Comparison of ENCODE assay signal across 13 cellular contexts in the genomic region with DNA sequence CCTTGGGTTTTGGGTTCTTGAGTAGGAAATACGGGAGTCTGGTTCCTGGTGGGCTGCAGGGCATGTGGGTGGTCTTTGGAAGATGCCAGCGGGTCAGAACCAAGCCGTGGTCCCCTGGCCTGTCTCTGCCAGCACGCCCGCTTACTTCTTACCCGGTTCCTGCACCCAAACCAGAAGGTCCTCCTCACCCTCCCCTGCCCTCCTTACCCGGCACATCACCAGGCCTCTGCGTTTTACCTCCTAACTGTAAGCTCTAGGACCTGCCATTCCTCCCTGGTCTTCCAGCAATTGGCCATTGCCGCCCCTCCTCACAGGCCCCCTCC.
DNase-seq lines count a peak whose midpoint lies in the region; ATAC-seq, FAIRE-seq and TF ChIP-seq lines count a peak whose summit lies in the region.
"Had no signal": no experiment of that assay in that cellular context is flagged by ENCODE, and none has a peak within 500 bp of the region (broad histone marks: within the 10 kb centered on the region; RNA-seq: fewer than 3 reads in every experiment).

No MANE protein-coding gene starts in this region.

- no peak overlapping the region for H3K14ac ChIP-seq in H1 (ENCODE audit: insufficient read length)

- peaks cover 14% of the 10 kb centered on the region for H3K27me3 Mint-ChIP-seq in neural progenitor cell (ENCODE audit: insufficient read depth, low read depth)

- H3K27ac ChIP-seq in MM.1S (ENCODE audit: low read length) (no peak overlapping the region), H1 (ENCODE audit: low read depth, low read length) (no peak overlapping the region), neural progenitor cell (no peak overlapping the region)
- H3K27ac ChIP-seq: GM23248, Peyer's patch, SJSA1 had no signal

- no peak overlapping the region for H3K56ac ChIP-seq in H1 (replicated peaks; ENCODE audit: insufficient read length, low read depth, low read length)

- TF ChIP-seq CTCF in GM10266 (IDR thresholded peaks at IDR 0.05; ENCODE audit: control insufficient read depth, insufficient read depth, low read depth, missing control alignments) (peak; percentile 11), MM.1S (IDR thresholded peaks at IDR 0.05; ENCODE audit: low read length) (no peak), H1 (IDR thresholded peaks at IDR 0.05; ENCODE audit: control extremely low read depth in 1 of 3, insufficient read depth in 1 of 3, low read depth in 1 of 3, low read length in 3 of 3) (no peak), neural progenitor cell (IDR thresholded peaks at IDR 0.05) (no peak)

- no peaks in the 10 kb centered on the region for H3F3A ChIP-seq in MM.1S (ENCODE audit: insufficient read depth, low read length)
- H3F3A ChIP-seq in neural progenitor cell (ENCODE audit: low read depth) = peaks cover 14% of the 10 kb centered on the region

- no peaks in the 10 kb centered on the region for H3K79me2 ChIP-seq in MM.1S (ENCODE audit: low read length)
- H3K79me2 ChIP-seq in H1 (ENCODE audit: control insufficient read depth in 1 of 2, insufficient read depth in 2 of 2, low read length in 2 of 2) = no peaks in the 10 kb centered on the region
- H3K79me2 ChIP-seq in neural progenitor cell (ENCODE audit: low read depth) = no peaks in the 10 kb centered on the region

- peaks cover 24% of the 10 kb centered on the region for H3K4me1 Mint-ChIP-seq in neural progenitor cell

- peak overlapping the region; percentile 43 for H2BK12ac ChIP-seq in H1 (ENCODE audit: low read depth, low read length)

- no peak overlapping the region for H3K4me3 Mint-ChIP-seq in neural progenitor cell

- no peak for TF ChIP-seq EP300 in H1 (IDR thresholded peaks at IDR 0.05; ENCODE audit: borderline replicate concordance in 1 of 2, low read depth in 2 of 2, low read length in 2 of 2)

- no peak overlapping the region for H3K23ac ChIP-seq in H1 (ENCODE audit: insufficient read length)

- TF ChIP-seq RAD21 in H1 (IDR thresholded peaks at IDR 0.05 in 1 of 2, conservative IDR thresholded peaks at IDR 0.05 in 1 of 2; ENCODE audit: low read depth in 2 of 2, low read length in 2 of 2) = no peak

- DNase-seq in GM10266 (ENCODE audit: extremely low spot score) (no peak), MM.1S (no peak), H1 (ENCODE audit: low read depth in 1 of 2, low spot score in 2 of 2) (no peak), neural progenitor cell (ENCODE audit: low spot score) (no peak), AML-193 (lab: John Stamatoyannopoulos, UW) (no peak)
- no peak for DNase-seq in activated T-cell treated with anti-CD3 and anti-CD28 coated beads, Interleukin-2, amount 50 U/mL, for 48 hours
- DNase-seq: NCI-H2029 treated with DMSO at 0.1 percent for 48 hours had no signal

- no peaks in the 10 kb centered on the region; the same call in 1 of the 2 replicates for H3K23me2 ChIP-seq in H1 (ENCODE audit: low read depth, low read length)

- 70% methylated on average over 7 of the region's 9 CpGs; no CpG with 5 or more reads in 1 of the 2 experiments for WGBS in H1 (ENCODE audit: extremely low coverage in 1 of 2, insufficient coverage in 1 of 2, insufficient read length in 1 of 2, insufficient replicate concordance in 2 of 2, low coverage in 1 of 2, low lambda C conversion rate in 2 of 2, missing lambda C conversion rate in 1 of 2), 2 experiments

- H3K9me3 Mint-ChIP-seq in neural progenitor cell = no peaks in the 10 kb centered on the region
- H3K9me3 Mint-ChIP-seq: CD4-positive, alpha-beta memory T cell had no signal

- H3K4me1 ChIP-seq in MM.1S (ENCODE audit: low read length) (no peaks in the 10 kb centered on the region), H1 (replicated peaks in 1 of 4; ENCODE audit: control insufficient read depth in 3 of 4, insufficient read depth in 4 of 4, low read length in 3 of 4) (peaks cover 0 to 5% (median 3%) of the 10 kb centered on the region in 4 experiments; a peak in 4 of 7 replicates), neural progenitor cell (peaks cover 17% of the 10 kb centered on the region)
- H3K4me1 ChIP-seq: Caco-2, Peyer's patch, SJSA1 had no signal

- POLR2A ChIA-PET in H1 (lab: Charles Lee; ENCODE audit: partially characterized antibody) = interaction anchor here (0.6 to 1.4 kb wide), 3 partner anchors 9 to 628 kb away, joined by 3 to 5 read pairs (median 3); partner anchors contain the start of gene PTPRG

- H4K20me1 ChIP-seq in MM.1S (ENCODE audit: insufficient read depth, low read length) (no peaks in the 10 kb centered on the region), H1 (replicated peaks in 1 of 2; ENCODE audit: control insufficient read depth in 1 of 2, insufficient read depth in 2 of 2, low read length in 2 of 2) (peaks cover 0 to 7% of the 10 kb centered on the region in 2 experiments), neural progenitor cell (ENCODE audit: low read depth) (peaks cover 13% of the 10 kb centered on the region)

- H3K79me1 ChIP-seq in H1 (ENCODE audit: low read depth, low read length) = no peaks in the 10 kb centered on the region; the same call in 1 of the 2 replicates

- H3K4me3 ChIP-seq in MM.1S (ENCODE audit: low read length) = no peak overlapping the region
- no peak overlapping the region for H3K4me3 ChIP-seq in H1 (ENCODE audit: extremely low read depth in 1 of 4, insufficient read depth in 2 of 4, low read depth in 3 of 4, low read length in 4 of 4)
- no peak overlapping the region for H3K4me3 ChIP-seq in neural progenitor cell
- H3K4me3 ChIP-seq: Peyer's patch, SJSA1 had no signal

- 0 out of 2 replicates have a peak overlapping the region, but pooled peaks have one; percentile 36 for H2BK20ac ChIP-seq in H1 (ENCODE audit: low read length)

- H3K9ac ChIP-seq in MM.1S (ENCODE audit: low read length) (no peak overlapping the region), H1 (replicated peaks in 1 of 4; ENCODE audit: extremely low read depth in 1 of 4, low read depth in 3 of 4, low read length in 3 of 4) (no peak overlapping the region), neural progenitor cell (no peak overlapping the region)

- H3K9me3 ChIP-seq in MM.1S (replicated peaks; ENCODE audit: insufficient read depth, low read length) (no peaks in the 10 kb centered on the region), H1 (ENCODE audit: insufficient read depth in 2 of 2, low read depth in 1 of 2, low read length in 1 of 2) (no peaks in the 10 kb centered on the region), neural progenitor cell (ENCODE audit: low read depth) (no peaks in the 10 kb centered on the region)
- H3K9me3 ChIP-seq: Caco-2, Peyer's patch, SJSA1 had no signal

- H3K18ac ChIP-seq in H1 (ENCODE audit: extremely low read depth, low read length) = no peak overlapping the region

- FAIRE-seq in H1 (lab: Jason Lieb, UNC) = no peak

- H2AFZ ChIP-seq in MM.1S (ENCODE audit: low read length) (0 out of 2 replicates have a peak overlapping the region, but pooled peaks have one; percentile 18), H1 (ENCODE audit: low read length) (no peak overlapping the region), neural progenitor cell (replicated peaks) (no peak overlapping the region)

- ATAC-seq in GM19455 (IDR thresholded peaks at IDR 0.05; ENCODE audit: unreplicated experiment) = no peak

- H3K27ac Mint-ChIP-seq in neural progenitor cell = peak overlapping the region; percentile 43

- 0 out of 2 replicates have a peak overlapping the region, but pooled peaks have one; percentile 26 for H2BK5ac ChIP-seq in H1 (ENCODE audit: low read depth, low read length)

- H4K5ac ChIP-seq in H1 (ENCODE audit: insufficient read length, low read depth, low read length) = no peak overlapping the region

- H3K36me3 ChIP-seq in MM.1S (replicated peaks; ENCODE audit: insufficient read depth, low read length) (no peaks in the 10 kb centered on the region), H1 (ENCODE audit: control insufficient read depth in 2 of 4, insufficient read depth in 4 of 4, low read length in 3 of 4) (peaks cover 2 to 10% (median 6%) of the 10 kb centered on the region in 4 experiments; a peak in 6 of 8 replicates), neural progenitor cell (no peaks in the 10 kb centered on the region)
- H3K36me3 ChIP-seq: Peyer's patch, SJSA1 had no signal

- no peak overlapping the region for H4K8ac ChIP-seq in H1 (ENCODE audit: extremely low read depth, insufficient read depth, low read length)

- H2BK15ac ChIP-seq in H1 (ENCODE audit: low read length) = no peak overlapping the region

- CTCF ChIA-PET in H1 (lab: Charles Lee; ENCODE audit: partially characterized antibody) = interaction anchor here (0.7 to 5.8 kb wide), 28 partner anchors 8 to 625 kb away, joined by 3 to 67 read pairs (median 5); no protein-coding TSS in a partner anchor

- H2AK5ac ChIP-seq in H1 (ENCODE audit: low read depth, low read length) = 0 out of 2 replicates have a peak overlapping the region, but pooled peaks have one; percentile 19

- peaks cover 6% of the 10 kb centered on the region for H3K36me3 Mint-ChIP-seq in neural progenitor cell
- H3K36me3 Mint-ChIP-seq: CD4-positive, alpha-beta memory T cell had no signal

- no peak overlapping the region for H3K4me2 ChIP-seq in MM.1S (ENCODE audit: low read depth, low read length)
- H3K4me2 ChIP-seq in H1 (ENCODE audit: insufficient read depth in 1 of 2, low read depth in 2 of 2, low read length in 2 of 2) = no peak overlapping the region
- no peak overlapping the region for H3K4me2 ChIP-seq in neural progenitor cell

- H3K4ac ChIP-seq in H1 (replicated peaks; ENCODE audit: insufficient read length, low read depth, low read length) = peak overlapping the region; percentile 23

- no peak overlapping the region for H4K91ac ChIP-seq in H1 (replicated peaks; ENCODE audit: insufficient read length, low read length)

- no peaks in the 10 kb centered on the region for H3K27me3 ChIP-seq in MM.1S (replicated peaks; ENCODE audit: insufficient read depth, low read length)
- H3K27me3 ChIP-seq in H1 (replicated peaks in 1 of 4; ENCODE audit: control insufficient read depth in 3 of 4, extremely low read depth in 1 of 4, insufficient read depth in 3 of 4, low read length in 3 of 4) = no peaks in the 10 kb centered on the region
- no peaks in the 10 kb centered on the region for H3K27me3 ChIP-seq in neural progenitor cell
- H3K27me3 ChIP-seq: Peyer's patch, SJSA1 had no signal

- H2BK120ac ChIP-seq in H1 (replicated peaks; ENCODE audit: low read depth, low read length) = no peak overlapping the region

- H3K9me2 ChIP-seq in MM.1S (replicated peaks; ENCODE audit: insufficient read depth, low read length) = no peaks in the 10 kb centered on the region

- no peak for TF ChIP-seq POLR2A in H1 (IDR thresholded peaks at IDR 0.05; ENCODE audit: control extremely low read depth in 1 of 2, low read depth in 2 of 2, low read length in 2 of 2)

TF ChIP-seq in H1, 55 proteins besides CTCF, POLR2A, EP300 and RAD21 (continues in another document):
- TF ChIP-seq RBBP5 (IDR thresholded peaks at IDR 0.05; ENCODE audit: borderline replicate concordance, low read depth, low read length) (no peak), SP2 (IDR thresholded peaks at IDR 0.05; ENCODE audit: low read length) (no peak), NANOG (IDR thresholded peaks at IDR 0.05; ENCODE audit: insufficient read depth, low read depth, low read length, poor library complexity, severe bottlenecking) (no peak), HDAC2 (IDR thresholded peaks at IDR 0.05; ENCODE audit: borderline replicate concordance in 1 of 2, low read depth in 2 of 2, low read length in 2 of 2) (no peak), SUZ12 (IDR thresholded peaks at IDR 0.05; ENCODE audit: low read length) (no peak), TAF1 (IDR thresholded peaks at IDR 0.05; ENCODE audit: low read depth, low read length) (no peak)
